Comparison of ENCODE assay signal across 35 cellular contexts in the genomic region with DNA sequence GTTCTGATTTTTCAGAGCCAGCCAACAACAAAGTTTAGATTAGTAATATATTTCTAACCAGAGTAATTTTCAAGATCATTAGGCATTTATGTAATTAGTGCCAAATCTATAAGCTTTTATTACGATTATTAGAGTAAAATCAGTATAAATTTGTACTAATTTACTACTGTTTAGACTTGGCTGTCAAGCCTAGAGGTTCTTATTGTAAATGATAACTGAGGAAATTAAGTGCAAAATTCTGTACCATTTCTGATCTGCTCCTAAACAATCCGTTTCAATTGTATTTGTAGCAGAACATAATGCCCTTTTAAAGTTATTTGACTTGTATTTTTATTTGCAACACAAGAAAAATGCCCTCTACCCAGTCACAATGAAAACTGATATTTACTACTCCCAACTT. TPM values are rescaled to one million over a fixed set of nuclear protein-coding genes. Genes with fewer than 3 reads are reported as not detected.
DNase-seq lines count a peak whose midpoint lies in the region; ATAC-seq and TF ChIP-seq lines count a peak whose summit lies in the region.
"Had no signal": no experiment of that assay in that cellular context is flagged by ENCODE, and none has a peak within 500 bp of the region (broad histone marks: within the 10 kb centered on the region; RNA-seq: fewer than 3 reads in every experiment).

No MANE protein-coding gene starts in this region.

- CTCF ChIA-PET in CD4-positive, alpha-beta memory T cell (lab: Charles Lee; ENCODE audit: partially characterized antibody) = no interaction called here

- peaks cover 12% of the 10 kb centered on the region for H3K4me1 ChIP-seq in CD4-positive, alpha-beta memory T cell (ENCODE audit: insufficient read depth, low read length)

- H3K4me3 ChIP-seq in CD4-positive, alpha-beta memory T cell (ENCODE audit: low read length in 2 of 2) = no peak overlapping the region
- H3K4me3 ChIP-seq: gastroesophageal sphincter, hepatocyte, pancreas, PC-9, skin epidermis had no signal

- H3K27ac ChIP-seq in CD4-positive, alpha-beta memory T cell (ENCODE audit: low read depth, low read length) = no peak overlapping the region
- H3K27ac ChIP-seq: gastroesophageal sphincter, hepatocyte, pancreas, PC-9, skin epidermis, thoracic aorta, VCaP had no signal

- no peak for ATAC-seq in memory B cell (ENCODE audit: low read depth)
- no peak for ATAC-seq in stimulated activated memory B cell treated with anti-CD40 and anti-IgM and Interleukin-4, amounts not matched to agents 10 μg/mL and 1 μg/mL and 100 μg/mL, for 72 hours
- ATAC-seq: CD8-positive, alpha-beta T cell; pancreas had no signal

- H3K4me1 Mint-ChIP-seq in T-helper 1 cell treated with Interleukin-12 subunit alpha and Interleukin-12 subunit beta and Interleukin-4 antibody, amounts not matched to agents 30 μg/mL and 1 μg/mL, for 36 hours (ENCODE audit: low read depth) = peaks cover 11% of the 10 kb centered on the region
- H3K4me1 Mint-ChIP-seq in CD4-positive, alpha-beta memory T cell = peaks cover 12 to 43% (median 21%) of the 10 kb centered on the region in 4 donors
- peaks cover 21% of the 10 kb centered on the region for H3K4me1 Mint-ChIP-seq in activated T-helper 1 cell treated with anti-CD3 and anti-CD28 coated beads, Interleukin-12 subunit alpha, Interleukin-12 subunit beta, Interleukin-2, Interleukin-4 antibody, amounts not matched to agents 30 ng/mL and 10 ng/mL and 1 ng/mL, durations not matched to agents 14 hours and 24 hours and 36 hours (ENCODE audit: low read depth)
- H3K4me1 Mint-ChIP-seq in memory B cell = peaks cover 10% of the 10 kb centered on the region
- peaks cover 4% of the 10 kb centered on the region for H3K4me1 Mint-ChIP-seq in progenitor cell of endocrine pancreas (ENCODE audit: low read depth)
- H3K4me1 Mint-ChIP-seq in stimulated activated memory B cell treated with anti-CD40 and anti-IgM and Interleukin-4, amounts not matched to agents 10 μg/mL and 1 μg/mL and 100 μg/mL, for 72 hours = peaks cover 16% of the 10 kb centered on the region

- DNase-seq in T-helper 1 cell (no peak), memory B cell (ENCODE audit: low spot score in 2 of 2) (no peak), DMS79 (lab: John Stamatoyannopoulos, UW) (no peak), progenitor cell of endocrine pancreas (ENCODE audit: low spot score, unreplicated experiment) (no peak)
- DNase-seq in CD4-positive, alpha-beta memory T cell = no peak
- DNase-seq in activated T-helper 1 cell treated with anti-CD3 and anti-CD28 coated beads, Interleukin-12 subunit alpha, Interleukin-12 subunit beta, Interleukin-2, Interleukin-4 antibody, amounts not matched to agents 30 ng/mL and 10 ng/mL and 1 ng/mL, durations not matched to agents 14 hours and 24 hours and 36 hours (ENCODE audit: low spot score) = no peak
- DNase-seq: activated CD4-positive, alpha-beta T cell treated with anti-CD3 and anti-CD28 coated beads, Interleukin-2, amount 10 ng/mL, durations not matched to agents 24 days and 14 days; activated naive CD4-positive, alpha-beta T cell treated with Interleukin-2 at 50 U/mL for 16 hours; activated T-cell treated with anti-CD3 and anti-CD28 coated beads, Interleukin-2, amount 50 U/mL, for 48 hours; CD8-positive, alpha-beta T cell; effector CD4-positive, alpha-beta T cell; immature natural killer cell; Kasumi-1; left cardiac atrium; NCI-H1436; NCI-H2081 treated with DMSO at 0.1 percent for 48 hours; NCI-H2227 treated with DMSO at 0.1 percent for 48 hours; pancreas; PC-9; stimulated activated naive CD4-positive, alpha-beta T cell treated with Interleukin-2 at 50 U/mL for 16 hours; T1000 had no signal

- no peaks in the 10 kb centered on the region for H3K9me3 ChIP-seq in CD4-positive, alpha-beta memory T cell (ENCODE audit: control insufficient read depth in 1 of 2, low read length in 2 of 2)
- H3K9me3 ChIP-seq: gastroesophageal sphincter, pancreas, thoracic aorta had no signal

- peaks cover 99% of the 10 kb centered on the region for H3K27me3 ChIP-seq in CD4-positive, alpha-beta memory T cell (ENCODE audit: insufficient read depth, low read length)

- H3K9me3 Mint-ChIP-seq in T-helper 1 cell treated with Interleukin-12 subunit alpha and Interleukin-12 subunit beta and Interleukin-4 antibody, amounts not matched to agents 30 μg/mL and 1 μg/mL, for 36 hours = peaks cover 7% of the 10 kb centered on the region
- peaks cover 0 to 55% (median 39%) of the 10 kb centered on the region in 8 donors for H3K9me3 Mint-ChIP-seq in CD4-positive, alpha-beta memory T cell
- H3K9me3 Mint-ChIP-seq in activated T-helper 1 cell treated with anti-CD3 and anti-CD28 coated beads, Interleukin-12 subunit alpha, Interleukin-12 subunit beta, Interleukin-2, Interleukin-4 antibody, amounts not matched to agents 30 ng/mL and 10 ng/mL and 1 ng/mL, durations not matched to agents 14 hours and 24 hours and 36 hours = peaks cover 7% of the 10 kb centered on the region
- H3K9me3 Mint-ChIP-seq in memory B cell = peaks cover 3% of the 10 kb centered on the region
- no peaks in the 10 kb centered on the region for H3K9me3 Mint-ChIP-seq in progenitor cell of endocrine pancreas (ENCODE audit: low read depth)
- peaks cover 2% of the 10 kb centered on the region for H3K9me3 Mint-ChIP-seq in stimulated activated memory B cell treated with anti-CD40 and anti-IgM and Interleukin-4, amounts not matched to agents 10 μg/mL and 1 μg/mL and 100 μg/mL, for 72 hours

- no peaks in the 10 kb centered on the region for H3K36me3 ChIP-seq in CD4-positive, alpha-beta memory T cell (ENCODE audit: insufficient read depth, low read length)
- H3K36me3 ChIP-seq: gastroesophageal sphincter, pancreas, thoracic aorta had no signal

- POLR2A ChIA-PET in CD4-positive, alpha-beta memory T cell (lab: Charles Lee; ENCODE audit: partially characterized antibody) = no interaction called here

- peaks cover 85% of the 10 kb centered on the region for H3K27me3 Mint-ChIP-seq in T-helper 1 cell treated with Interleukin-12 subunit alpha and Interleukin-12 subunit beta and Interleukin-4 antibody, amounts not matched to agents 30 μg/mL and 1 μg/mL, for 36 hours (ENCODE audit: low read depth)
- H3K27me3 Mint-ChIP-seq in CD4-positive, alpha-beta memory T cell = peaks cover 58 to 61% of the 10 kb centered on the region in 2 donors
- H3K27me3 Mint-ChIP-seq in activated T-helper 1 cell treated with anti-CD3 and anti-CD28 coated beads, Interleukin-12 subunit alpha, Interleukin-12 subunit beta, Interleukin-2, Interleukin-4 antibody, amounts not matched to agents 30 ng/mL and 10 ng/mL and 1 ng/mL, durations not matched to agents 14 hours and 24 hours and 36 hours (ENCODE audit: insufficient read depth) = peaks cover 87% of the 10 kb centered on the region
- peaks cover 35% of the 10 kb centered on the region for H3K27me3 Mint-ChIP-seq in memory B cell
- H3K27me3 Mint-ChIP-seq in progenitor cell of endocrine pancreas = peaks cover 91% of the 10 kb centered on the region
- peaks cover 84% of the 10 kb centered on the region for H3K27me3 Mint-ChIP-seq in stimulated activated memory B cell treated with anti-CD40 and anti-IgM and Interleukin-4, amounts not matched to agents 10 μg/mL and 1 μg/mL and 100 μg/mL, for 72 hours

- H3K36me3 Mint-ChIP-seq in T-helper 1 cell treated with Interleukin-12 subunit alpha and Interleukin-12 subunit beta and Interleukin-4 antibody, amounts not matched to agents 30 μg/mL and 1 μg/mL, for 36 hours (ENCODE audit: low read depth) = peaks cover 16% of the 10 kb centered on the region
- peaks cover 3 to 6% of the 10 kb centered on the region in 2 donors for H3K36me3 Mint-ChIP-seq in CD4-positive, alpha-beta memory T cell
- peaks cover 10% of the 10 kb centered on the region for H3K36me3 Mint-ChIP-seq in activated T-helper 1 cell treated with anti-CD3 and anti-CD28 coated beads, Interleukin-12 subunit alpha, Interleukin-12 subunit beta, Interleukin-2, Interleukin-4 antibody, amounts not matched to agents 30 ng/mL and 10 ng/mL and 1 ng/mL, durations not matched to agents 14 hours and 24 hours and 36 hours (ENCODE audit: low read depth)
- peaks cover 3% of the 10 kb centered on the region for H3K36me3 Mint-ChIP-seq in memory B cell
- no peaks in the 10 kb centered on the region for H3K36me3 Mint-ChIP-seq in progenitor cell of endocrine pancreas (ENCODE audit: insufficient read depth)
- H3K36me3 Mint-ChIP-seq in stimulated activated memory B cell treated with anti-CD40 and anti-IgM and Interleukin-4, amounts not matched to agents 10 μg/mL and 1 μg/mL and 100 μg/mL, for 72 hours = no peaks in the 10 kb centered on the region
- H3K36me3 Mint-ChIP-seq: CD8-positive, alpha-beta T cell had no signal

- H3K4me3 Mint-ChIP-seq in T-helper 1 cell treated with Interleukin-12 subunit alpha and Interleukin-12 subunit beta and Interleukin-4 antibody, amounts not matched to agents 30 μg/mL and 1 μg/mL, for 36 hours = no peak overlapping the region
- peak overlapping the region in 4 of 8 donors; percentile 7 to 50 (median 30) for H3K4me3 Mint-ChIP-seq in CD4-positive, alpha-beta memory T cell
- H3K4me3 Mint-ChIP-seq in activated T-helper 1 cell treated with anti-CD3 and anti-CD28 coated beads, Interleukin-12 subunit alpha, Interleukin-12 subunit beta, Interleukin-2, Interleukin-4 antibody, amounts not matched to agents 30 ng/mL and 10 ng/mL and 1 ng/mL, durations not matched to agents 14 hours and 24 hours and 36 hours = no peak overlapping the region
- H3K4me3 Mint-ChIP-seq in memory B cell (no peak overlapping the region), progenitor cell of endocrine pancreas (ENCODE audit: low read depth) (no peak overlapping the region)
- no peak overlapping the region for H3K4me3 Mint-ChIP-seq in stimulated activated memory B cell treated with anti-CD40 and anti-IgM and Interleukin-4, amounts not matched to agents 10 μg/mL and 1 μg/mL and 100 μg/mL, for 72 hours
- H3K4me3 Mint-ChIP-seq: activated CD4-positive, alpha-beta T cell treated with anti-CD3 and anti-CD28 coated beads, Interleukin-2, amount 10 ng/mL, durations not matched to agents 24 days and 14 days; CD8-positive, alpha-beta T cell had no signal

- H3K27ac Mint-ChIP-seq in T-helper 1 cell treated with Interleukin-12 subunit alpha and Interleukin-12 subunit beta and Interleukin-4 antibody, amounts not matched to agents 30 μg/mL and 1 μg/mL, for 36 hours = peak overlapping the region; percentile 76
- H3K27ac Mint-ChIP-seq in CD4-positive, alpha-beta memory T cell = peak overlapping the region in 4 of 7 donors; percentile 47 to 92 (median 77)
- peak overlapping the region; percentile 67 for H3K27ac Mint-ChIP-seq in activated T-helper 1 cell treated with anti-CD3 and anti-CD28 coated beads, Interleukin-12 subunit alpha, Interleukin-12 subunit beta, Interleukin-2, Interleukin-4 antibody, amounts not matched to agents 30 ng/mL and 10 ng/mL and 1 ng/mL, durations not matched to agents 14 hours and 24 hours and 36 hours
- peak overlapping the region; percentile 85 for H3K27ac Mint-ChIP-seq in memory B cell
- H3K27ac Mint-ChIP-seq in progenitor cell of endocrine pancreas = no peak overlapping the region
- H3K27ac Mint-ChIP-seq in stimulated activated memory B cell treated with anti-CD40 and anti-IgM and Interleukin-4, amounts not matched to agents 10 μg/mL and 1 μg/mL and 100 μg/mL, for 72 hours = no peak overlapping the region
- H3K27ac Mint-ChIP-seq: CD8-positive, alpha-beta T cell; immature natural killer cell had no signal

- TF ChIP-seq CTCF in progenitor cell of endocrine pancreas (IDR thresholded peaks at IDR 0.05; ENCODE audit: unreplicated experiment) = no peak

- intact Hi-C loops in CD4-positive, alpha-beta memory T cell (cut with micrococcal nuclease) = loop anchor here (10.0 kb wide), 2 partner anchors 135 to 655 kb away; partner anchors contain the start of genes AP3B1 and TBCA
- intact Hi-C loops in activated T-helper 1 cell treated with anti-CD3 and anti-CD28 coated beads, Interleukin-12 subunit alpha, Interleukin-12 subunit beta, Interleukin-2, Interleukin-4 antibody, amounts not matched to agents 30 ng/mL and 10 ng/mL and 1 ng/mL, durations not matched to agents 14 hours and 24 hours and 36 hours (cut with micrococcal nuclease) = loop anchor here (1.0 to 10.0 kb wide), 5 partner anchors 9 to 1555 kb away; partner anchors contain the start of genes CRHBP and SV2C

RNA-seq across cellular contexts. Expression of gene OTP, which starts 1.1 kb away (rescaled TPM):
- total RNA-seq in CD4-positive, alpha-beta memory T cell = not detected
- polyA plus RNA-seq in CD4-positive, alpha-beta memory T cell = not detected
- not detected in 2 replicates for total RNA-seq in activated T-helper 1 cell treated with anti-CD3 and anti-CD28 coated beads, Interleukin-12 subunit alpha, Interleukin-12 subunit beta, Interleukin-2, Interleukin-4 antibody, amounts not matched to agents 30 ng/mL and 10 ng/mL and 1 ng/mL, durations not matched to agents 14 hours and 24 hours and 36 hours
- not detected in 2 replicates for total RNA-seq in progenitor cell of endocrine pancreas
- total RNA-seq: A172; activated CD4-positive, alpha-beta T cell treated with anti-CD3 and anti-CD28 coated beads, Interleukin-2, amount 10 ng/mL, durations not matched to agents 24 days and 14 days; bronchial epithelial cell; CD8-positive, alpha-beta T cell; H4; hepatocyte; HepG2; left cardiac atrium; lung microvascular endothelial cell; mucosa of gallbladder; pancreas; PC-9; thoracic aorta had no signal
- polyA plus RNA-seq: hepatocyte, HepG2, immature natural killer cell, neural cell, pancreas had no signal

Comparison
In these comparisons a context has a peak if more than half of its experiments do, and no peak if none do; other contexts are left out.
1. H3K27ac Mint-ChIP-seq: peak in T-helper 1 cell treated with Interleukin-12 subunit alpha and Interleukin-12 subunit beta and Interleukin-4 antibody, amounts not matched to agents 30 μg/mL and 1 μg/mL, for 36 hours (single experiment), CD4-positive, alpha-beta memory T cell (4 of 7), activated T-helper 1 cell treated with anti-CD3 and anti-CD28 coated beads, Interleukin-12 subunit alpha, Interleukin-12 subunit beta, Interleukin-2, Interleukin-4 antibody, amounts not matched to agents 30 ng/mL and 10 ng/mL and 1 ng/mL, durations not matched to agents 14 hours and 24 hours and 36 hours (single experiment) and memory B cell (single experiment); none in progenitor cell of endocrine pancreas (single experiment) and stimulated activated memory B cell treated with anti-CD40 and anti-IgM and Interleukin-4, amounts not matched to agents 10 μg/mL and 1 μg/mL and 100 μg/mL, for 72 hours (single experiment).